ENCODE assay signal across 1 cellular context in genomic region chr3:43621406-43621973, GRCh38.
TF ChIP-seq lines count a peak whose summit lies in the region.

No MANE protein-coding gene starts in this region.

TF ChIP-seq in HepG2, 621 proteins besides CTCF, POLR2A, EP300 and RAD21 (continued from another document and continues in another):
- TF ChIP-seq ZNF550 (CRISPR knock-in tag; IDR thresholded peaks at IDR 0.05; ENCODE audit: borderline replicate concordance) (no peak), ZNF331 (CRISPR knock-in tag; IDR thresholded peaks at IDR 0.05) (no peak), ZNF143 (CRISPR knock-in tag; IDR thresholded peaks at IDR 0.05) (no peak), SOX6 (IDR thresholded peaks at IDR 0.05) (no peak), SOX6 (CRISPR knock-in tag; IDR thresholded peaks at IDR 0.05) (no peak), FOXA3 (CRISPR knock-in tag; IDR thresholded peaks at IDR 0.05) (no peak), ELF1 (CRISPR knock-in tag; IDR thresholded peaks at IDR 0.05) (no peak), ATAD3A (CRISPR knock-in tag; IDR thresholded peaks at IDR 0.05) (no peak), ADNP (CRISPR knock-in tag; IDR thresholded peaks at IDR 0.05) (no peak), USF2 (IDR thresholded peaks at IDR 0.05; ENCODE audit: low read depth, low read length) (no peak), USF2 (CRISPR knock-in tag; IDR thresholded peaks at IDR 0.05; ENCODE audit: borderline replicate concordance) (no peak), MATR3 (CRISPR knock-in tag; IDR thresholded peaks at IDR 0.05) (no peak), ZNF34 (CRISPR knock-in tag; IDR thresholded peaks at IDR 0.05; ENCODE audit: borderline replicate concordance) (no peak), HHEX (CRISPR knock-in tag; IDR thresholded peaks at IDR 0.05) (no peak), KDM5B (CRISPR knock-in tag; IDR thresholded peaks at IDR 0.05; ENCODE audit: borderline replicate concordance) (peak; percentile 59; the same call in 1 of the 2 replicates), THAP7 (CRISPR knock-in tag; IDR thresholded peaks at IDR 0.05) (no peak), ZNF468 (CRISPR knock-in tag; IDR thresholded peaks at IDR 0.05) (no peak), SMC3 (IDR thresholded peaks at IDR 0.05; ENCODE audit: low read length) (no peak), KDM3A (CRISPR knock-in tag; IDR thresholded peaks at IDR 0.05; ENCODE audit: low read depth) (no peak), ZNF839 (CRISPR knock-in tag; IDR thresholded peaks at IDR 0.05; ENCODE audit: borderline replicate concordance) (0 out of 2 replicates have a peak, but pooled peaks have one; percentile 37), ZNF501 (CRISPR knock-in tag; IDR thresholded peaks at IDR 0.05) (0 out of 2 replicates have a peak, but pooled peaks have one; percentile 45), NFAT5 (CRISPR knock-in tag; IDR thresholded peaks at IDR 0.05) (no peak), ZNF704 (CRISPR knock-in tag; IDR thresholded peaks at IDR 0.05; ENCODE audit: borderline replicate concordance) (0 out of 2 replicates have a peak, but pooled peaks have one; percentile 30), ZSCAN22 (CRISPR knock-in tag; IDR thresholded peaks at IDR 0.05) (no peak), NFIC (IDR thresholded peaks at IDR 0.05; ENCODE audit: low read length) (no peak), NBN (conservative IDR thresholded peaks at IDR 0.05) (no peak), THAP8 (CRISPR knock-in tag; IDR thresholded peaks at IDR 0.05; ENCODE audit: borderline replicate concordance) (no peak), ZNF609 (CRISPR knock-in tag; IDR thresholded peaks at IDR 0.05; ENCODE audit: borderline replicate concordance) (no peak), ZBTB4 (CRISPR knock-in tag; IDR thresholded peaks at IDR 0.05; ENCODE audit: borderline replicate concordance) (no peak), HOXA3 (CRISPR knock-in tag; IDR thresholded peaks at IDR 0.05) (no peak), ATF6 (CRISPR knock-in tag; conservative IDR thresholded peaks at IDR 0.05) (no peak), XBP1 (CRISPR knock-in tag; IDR thresholded peaks at IDR 0.05) (no peak), PRMT3 (CRISPR knock-in tag; IDR thresholded peaks at IDR 0.05; ENCODE audit: borderline replicate concordance, low read depth) (no peak), ZNF816 (CRISPR knock-in tag; IDR thresholded peaks at IDR 0.05; ENCODE audit: borderline replicate concordance) (no peak; the same call in 1 of the 2 replicates), FOXM1 (CRISPR knock-in tag; IDR thresholded peaks at IDR 0.05) (no peak), NFKBIZ (CRISPR knock-in tag; IDR thresholded peaks at IDR 0.05) (no peak), STAT5B (CRISPR knock-in tag; IDR thresholded peaks at IDR 0.05) (no peak), ZBTB33 (CRISPR knock-in tag; IDR thresholded peaks at IDR 0.05) (no peak), ZNF614 (CRISPR knock-in tag; IDR thresholded peaks at IDR 0.05; ENCODE audit: borderline replicate concordance) (no peak)
